In the genomic region with DNA sequence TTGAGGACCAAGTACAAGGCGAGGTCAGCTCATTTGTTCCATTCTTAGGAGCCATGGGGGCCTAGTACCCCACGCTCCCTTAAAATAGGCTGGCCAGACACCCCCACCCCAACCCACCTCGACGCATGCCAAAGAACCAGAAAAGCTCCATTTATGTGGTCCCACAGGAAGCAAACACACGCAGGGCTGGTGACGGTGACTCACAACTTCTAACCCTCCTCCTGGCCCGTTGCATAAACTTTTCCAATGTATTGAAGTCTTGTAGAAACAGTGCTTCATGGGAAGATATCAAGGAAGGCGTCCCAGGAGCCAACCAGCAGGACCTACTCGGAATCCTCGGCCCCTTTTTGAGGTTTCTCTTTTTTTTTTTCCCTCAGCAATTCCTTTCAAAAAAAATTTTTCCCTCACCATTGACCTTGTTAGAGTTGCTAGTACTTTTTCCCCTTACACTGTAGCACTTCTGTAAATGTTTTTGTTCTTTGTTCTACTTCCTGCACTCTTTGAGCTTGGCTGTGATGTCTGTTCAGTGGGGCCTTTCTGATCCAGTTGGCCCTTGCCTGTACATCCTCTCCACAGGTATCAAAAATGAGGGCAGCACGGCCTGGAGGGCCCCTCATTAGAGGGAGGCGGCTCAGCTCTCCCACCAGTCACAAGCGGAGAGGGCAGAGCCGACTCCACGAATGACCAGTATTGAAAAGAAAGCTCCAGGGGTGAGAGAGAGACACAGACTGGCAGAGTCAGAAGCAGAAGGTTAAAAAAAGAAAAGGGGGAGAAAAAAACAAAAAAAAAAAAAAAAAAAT, we compare ENCODE assay signal across 13 cellular contexts.
DNase-seq lines count a peak whose midpoint lies in the region; ATAC-seq lines count a peak whose summit lies in the region.
"Had no signal": no experiment of that assay in that cellular context is flagged by ENCODE, and none has a peak within 500 bp of the region (broad histone marks: within the 10 kb centered on the region; RNA-seq: fewer than 3 reads in every experiment).

No MANE protein-coding gene starts in this region.

- H3K9me3 Mint-ChIP-seq in activated T-helper 1 cell treated with anti-CD3 and anti-CD28 coated beads, Interleukin-12 subunit alpha, Interleukin-12 subunit beta, Interleukin-2, Interleukin-4 antibody, amounts not matched to agents 30 ng/mL and 10 ng/mL and 1 ng/mL, durations not matched to agents 14 hours and 24 hours and 36 hours: peaks cover 14% of the 10 kb centered on the region

- H3K27ac Mint-ChIP-seq in activated T-helper 1 cell treated with anti-CD3 and anti-CD28 coated beads, Interleukin-12 subunit alpha, Interleukin-12 subunit beta, Interleukin-2, Interleukin-4 antibody, amounts not matched to agents 30 ng/mL and 10 ng/mL and 1 ng/mL, durations not matched to agents 14 hours and 24 hours and 36 hours: peak overlapping the region; percentile 41
- H3K27ac Mint-ChIP-seq: nephron progenitor cell had no signal

- H3K36me3 Mint-ChIP-seq in activated T-helper 1 cell treated with anti-CD3 and anti-CD28 coated beads, Interleukin-12 subunit alpha, Interleukin-12 subunit beta, Interleukin-2, Interleukin-4 antibody, amounts not matched to agents 30 ng/mL and 10 ng/mL and 1 ng/mL, durations not matched to agents 14 hours and 24 hours and 36 hours (ENCODE audit: low read depth): no peaks in the 10 kb centered on the region

- H3K27me3 Mint-ChIP-seq in activated T-helper 1 cell treated with anti-CD3 and anti-CD28 coated beads, Interleukin-12 subunit alpha, Interleukin-12 subunit beta, Interleukin-2, Interleukin-4 antibody, amounts not matched to agents 30 ng/mL and 10 ng/mL and 1 ng/mL, durations not matched to agents 14 hours and 24 hours and 36 hours (ENCODE audit: insufficient read depth): peaks cover 15% of the 10 kb centered on the region

- ATAC-seq in stimulated activated naive CD8-positive, alpha-beta T cell treated with anti-CD3 and anti-CD28 coated beads, Interleukin-15, Interleukin-2, amounts not matched to agents 100 U/mL and 50 U/mL, for 24 hours: peak; percentile 91
- ATAC-seq: PC-3 had no signal

- intact Hi-C loops in activated T-helper 1 cell treated with anti-CD3 and anti-CD28 coated beads, Interleukin-12 subunit alpha, Interleukin-12 subunit beta, Interleukin-2, Interleukin-4 antibody, amounts not matched to agents 30 ng/mL and 10 ng/mL and 1 ng/mL, durations not matched to agents 14 hours and 24 hours and 36 hours (cut with micrococcal nuclease): no loop called here
- intact Hi-C loops in posterior vena cava (cut with DNase I): loop anchor here in 1 of 2 donors (2.0 kb wide), 1 partner anchor 65 kb away; no protein-coding TSS in a partner anchor

- no peak overlapping the region for H3K4me3 Mint-ChIP-seq in activated T-helper 1 cell treated with anti-CD3 and anti-CD28 coated beads, Interleukin-12 subunit alpha, Interleukin-12 subunit beta, Interleukin-2, Interleukin-4 antibody, amounts not matched to agents 30 ng/mL and 10 ng/mL and 1 ng/mL, durations not matched to agents 14 hours and 24 hours and 36 hours
- H3K4me3 Mint-ChIP-seq: nephron progenitor cell had no signal

- DNase-seq in activated CD8-positive, alpha-beta memory T cell treated with anti-CD3 and anti-CD28 coated beads, Interleukin-2, amount 50 U/mL, for 4 hours: peak; percentile 49
- DNase-seq in activated CD8-positive, alpha-beta memory T cell treated with anti-CD3 and anti-CD28 coated beads, Interleukin-2, amount 50 U/mL, for 48 hours: no peak
- no peak for DNase-seq in activated T-helper 1 cell treated with anti-CD3 and anti-CD28 coated beads, Interleukin-12 subunit alpha, Interleukin-12 subunit beta, Interleukin-2, Interleukin-4 antibody, amounts not matched to agents 30 ng/mL and 10 ng/mL and 1 ng/mL, durations not matched to agents 14 hours and 24 hours and 36 hours (ENCODE audit: low spot score)
- peak; percentile 2 for DNase-seq in medulla oblongata (ENCODE audit: extremely low spot score)
- DNase-seq in stimulated activated naive CD8-positive, alpha-beta T cell treated with anti-CD3 and anti-CD28 coated beads, Interleukin-15, Interleukin-2, amounts not matched to agents 100 U/mL and 50 U/mL, for 24 hours: peak; percentile 53
- no peak for DNase-seq in NCI-H2029 (lab: John Stamatoyannopoulos, UW)
- DNase-seq in kidney tubule cell (ENCODE audit: low spot score): no peak
- no peak for DNase-seq in posterior vena cava (ENCODE audit: low spot score)
- DNase-seq: DND-41, foreskin fibroblast, NCI-H2171 treated with DMSO at 0.1 percent for 48 hours, nephron progenitor cell, PC-3 had no signal

- no peaks in the 10 kb centered on the region for H3K4me1 Mint-ChIP-seq in activated T-helper 1 cell treated with anti-CD3 and anti-CD28 coated beads, Interleukin-12 subunit alpha, Interleukin-12 subunit beta, Interleukin-2, Interleukin-4 antibody, amounts not matched to agents 30 ng/mL and 10 ng/mL and 1 ng/mL, durations not matched to agents 14 hours and 24 hours and 36 hours (ENCODE audit: low read depth)

Comparison
In these comparisons a context has a peak if more than half of its experiments do, and no peak if none do; other contexts are left out.
1. DNase-seq: peak in activated CD8-positive, alpha-beta memory T cell treated with anti-CD3 and anti-CD28 coated beads, Interleukin-2, amount 50 U/mL, for 4 hours (single experiment), medulla oblongata (single experiment) and stimulated activated naive CD8-positive, alpha-beta T cell treated with anti-CD3 and anti-CD28 coated beads, Interleukin-15, Interleukin-2, amounts not matched to agents 100 U/mL and 50 U/mL, for 24 hours (single experiment); none in activated CD8-positive, alpha-beta memory T cell treated with anti-CD3 and anti-CD28 coated beads, Interleukin-2, amount 50 U/mL, for 48 hours (single experiment), activated T-helper 1 cell treated with anti-CD3 and anti-CD28 coated beads, Interleukin-12 subunit alpha, Interleukin-12 subunit beta, Interleukin-2, Interleukin-4 antibody, amounts not matched to agents 30 ng/mL and 10 ng/mL and 1 ng/mL, durations not matched to agents 14 hours and 24 hours and 36 hours (single experiment), NCI-H2029 (single experiment), kidney tubule cell (single experiment) and posterior vena cava (single experiment).